ENCODE assay signal across 1 cellular context in genomic region chr20:43691928-43692524, GRCh38.
TF ChIP-seq lines count a peak whose summit lies in the region.

No MANE protein-coding gene starts in this region.

TF ChIP-seq in HepG2, 621 proteins besides CTCF, POLR2A, EP300 and RAD21 (continued from another document and continues in another):
- TF ChIP-seq, protein P1, sequence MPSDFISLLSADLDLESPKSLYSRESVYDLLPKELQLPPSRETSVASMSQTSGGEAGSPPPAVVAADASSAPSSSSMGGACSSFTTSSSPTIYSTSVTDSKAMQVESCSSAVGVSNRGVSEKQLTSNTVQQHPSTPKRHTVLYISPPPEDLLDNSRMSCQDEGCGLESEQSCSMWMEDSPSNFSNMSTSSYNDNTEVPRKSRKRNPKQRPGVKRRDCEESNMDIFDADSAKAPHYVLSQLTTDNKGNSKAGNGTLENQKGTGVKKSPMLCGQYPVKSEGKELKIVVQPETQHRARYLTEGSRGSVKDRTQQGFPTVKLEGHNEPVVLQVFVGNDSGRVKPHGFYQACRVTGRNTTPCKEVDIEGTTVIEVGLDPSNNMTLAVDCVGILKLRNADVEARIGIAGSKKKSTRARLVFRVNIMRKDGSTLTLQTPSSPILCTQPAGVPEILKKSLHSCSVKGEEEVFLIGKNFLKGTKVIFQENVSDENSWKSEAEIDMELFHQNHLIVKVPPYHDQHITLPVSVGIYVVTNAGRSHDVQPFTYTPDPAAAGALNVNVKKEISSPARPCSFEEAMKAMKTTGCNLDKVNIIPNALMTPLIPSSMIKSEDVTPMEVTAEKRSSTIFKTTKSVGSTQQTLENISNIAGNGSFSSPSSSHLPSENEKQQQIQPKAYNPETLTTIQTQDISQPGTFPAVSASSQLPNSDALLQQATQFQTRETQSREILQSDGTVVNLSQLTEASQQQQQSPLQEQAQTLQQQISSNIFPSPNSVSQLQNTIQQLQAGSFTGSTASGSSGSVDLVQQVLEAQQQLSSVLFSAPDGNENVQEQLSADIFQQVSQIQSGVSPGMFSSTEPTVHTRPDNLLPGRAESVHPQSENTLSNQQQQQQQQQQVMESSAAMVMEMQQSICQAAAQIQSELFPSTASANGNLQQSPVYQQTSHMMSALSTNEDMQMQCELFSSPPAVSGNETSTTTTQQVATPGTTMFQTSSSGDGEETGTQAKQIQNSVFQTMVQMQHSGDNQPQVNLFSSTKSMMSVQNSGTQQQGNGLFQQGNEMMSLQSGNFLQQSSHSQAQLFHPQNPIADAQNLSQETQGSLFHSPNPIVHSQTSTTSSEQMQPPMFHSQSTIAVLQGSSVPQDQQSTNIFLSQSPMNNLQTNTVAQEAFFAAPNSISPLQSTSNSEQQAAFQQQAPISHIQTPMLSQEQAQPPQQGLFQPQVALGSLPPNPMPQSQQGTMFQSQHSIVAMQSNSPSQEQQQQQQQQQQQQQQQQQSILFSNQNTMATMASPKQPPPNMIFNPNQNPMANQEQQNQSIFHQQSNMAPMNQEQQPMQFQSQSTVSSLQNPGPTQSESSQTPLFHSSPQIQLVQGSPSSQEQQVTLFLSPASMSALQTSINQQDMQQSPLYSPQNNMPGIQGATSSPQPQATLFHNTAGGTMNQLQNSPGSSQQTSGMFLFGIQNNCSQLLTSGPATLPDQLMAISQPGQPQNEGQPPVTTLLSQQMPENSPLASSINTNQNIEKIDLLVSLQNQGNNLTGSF (CRISPR knock-in tag; IDR thresholded peaks at IDR 0.05), result no peak
- no peak for TF ChIP-seq ZNF256 (CRISPR knock-in tag; conservative IDR thresholded peaks at IDR 0.05)
- no peak for TF ChIP-seq ZNF773 (CRISPR knock-in tag; IDR thresholded peaks at IDR 0.05; ENCODE audit: borderline replicate concordance)
- no peak for TF ChIP-seq ZNF672 (CRISPR knock-in tag; IDR thresholded peaks at IDR 0.05)
- TF ChIP-seq ZNF713 (CRISPR knock-in tag; IDR thresholded peaks at IDR 0.05), result no peak
- no peak for TF ChIP-seq NFRKB (IDR thresholded peaks at IDR 0.05)
- TF ChIP-seq CEBPB (IDR thresholded peaks at IDR 0.05; ENCODE audit: borderline replicate concordance, low read depth, low read length), result no peak
- no peak for TF ChIP-seq SMAD1 (CRISPR knock-in tag; IDR thresholded peaks at IDR 0.05; ENCODE audit: borderline replicate concordance, low read depth)
- no peak for TF ChIP-seq ETV5 (CRISPR knock-in tag; IDR thresholded peaks at IDR 0.05; ENCODE audit: borderline replicate concordance)
- TF ChIP-seq, protein P2, sequence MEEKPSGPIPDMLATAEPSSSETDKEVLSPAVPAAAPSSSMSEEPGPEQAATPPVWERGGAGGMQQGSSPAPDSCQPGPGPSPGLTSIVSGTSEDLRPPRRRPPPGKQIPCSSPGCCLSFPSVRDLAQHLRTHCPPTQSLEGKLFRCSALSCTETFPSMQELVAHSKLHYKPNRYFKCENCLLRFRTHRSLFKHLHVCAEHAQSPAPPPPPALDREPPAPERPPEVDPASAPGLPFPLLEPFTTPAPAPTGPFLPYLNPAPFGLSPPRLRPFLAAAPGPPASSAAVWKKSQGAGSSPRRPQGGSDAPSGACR (CRISPR knock-in tag; IDR thresholded peaks at IDR 0.05), result no peak
- TF ChIP-seq KLF15 (CRISPR knock-in tag; IDR thresholded peaks at IDR 0.05; ENCODE audit: borderline replicate concordance), result no peak
- TF ChIP-seq ZFP36L1 (CRISPR knock-in tag; IDR thresholded peaks at IDR 0.05), result no peak
- no peak for TF ChIP-seq REXO4 (CRISPR knock-in tag; IDR thresholded peaks at IDR 0.05; ENCODE audit: borderline replicate concordance)
- TF ChIP-seq, protein P3, sequence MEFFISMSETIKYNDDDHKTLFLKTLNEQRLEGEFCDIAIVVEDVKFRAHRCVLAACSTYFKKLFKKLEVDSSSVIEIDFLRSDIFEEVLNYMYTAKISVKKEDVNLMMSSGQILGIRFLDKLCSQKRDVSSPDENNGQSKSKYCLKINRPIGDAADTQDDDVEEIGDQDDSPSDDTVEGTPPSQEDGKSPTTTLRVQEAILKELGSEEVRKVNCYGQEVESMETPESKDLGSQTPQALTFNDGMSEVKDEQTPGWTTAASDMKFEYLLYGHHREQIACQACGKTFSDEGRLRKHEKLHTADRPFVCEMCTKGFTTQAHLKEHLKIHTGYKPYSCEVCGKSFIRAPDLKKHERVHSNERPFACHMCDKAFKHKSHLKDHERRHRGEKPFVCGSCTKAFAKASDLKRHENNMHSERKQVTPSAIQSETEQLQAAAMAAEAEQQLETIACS (CRISPR knock-in tag; IDR thresholded peaks at IDR 0.05), result no peak
- no peak for TF ChIP-seq POLR2AphosphoS2 (IDR thresholded peaks at IDR 0.05; ENCODE audit: low read depth, low read length)
- TF ChIP-seq TERF1 (CRISPR knock-in tag; IDR thresholded peaks at IDR 0.05), result no peak
- no peak for TF ChIP-seq MNT (IDR thresholded peaks at IDR 0.05)
- TF ChIP-seq HES4 (CRISPR knock-in tag; IDR thresholded peaks at IDR 0.05; ENCODE audit: borderline replicate concordance), result no peak
- TF ChIP-seq BATF2 (CRISPR knock-in tag; IDR thresholded peaks at IDR 0.05), result no peak
- TF ChIP-seq ZFP82 (CRISPR knock-in tag; IDR thresholded peaks at IDR 0.05; ENCODE audit: borderline replicate concordance), result no peak
- TF ChIP-seq, protein P4, sequence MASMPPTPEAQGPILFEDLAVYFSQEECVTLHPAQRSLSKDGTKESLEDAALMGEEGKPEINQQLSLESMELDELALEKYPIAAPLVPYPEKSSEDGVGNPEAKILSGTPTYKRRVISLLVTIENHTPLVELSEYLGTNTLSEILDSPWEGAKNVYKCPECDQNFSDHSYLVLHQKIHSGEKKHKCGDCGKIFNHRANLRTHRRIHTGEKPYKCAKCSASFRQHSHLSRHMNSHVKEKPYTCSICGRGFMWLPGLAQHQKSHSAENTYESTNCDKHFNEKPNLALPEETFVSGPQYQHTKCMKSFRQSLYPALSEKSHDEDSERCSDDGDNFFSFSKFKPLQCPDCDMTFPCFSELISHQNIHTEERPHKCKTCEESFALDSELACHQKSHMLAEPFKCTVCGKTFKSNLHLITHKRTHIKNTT (CRISPR knock-in tag; IDR thresholded peaks at IDR 0.05), result no peak
- no peak for TF ChIP-seq CSRNP2 (CRISPR knock-in tag; conservative IDR thresholded peaks at IDR 0.05; ENCODE audit: low read depth)
- TF ChIP-seq, protein P5, sequence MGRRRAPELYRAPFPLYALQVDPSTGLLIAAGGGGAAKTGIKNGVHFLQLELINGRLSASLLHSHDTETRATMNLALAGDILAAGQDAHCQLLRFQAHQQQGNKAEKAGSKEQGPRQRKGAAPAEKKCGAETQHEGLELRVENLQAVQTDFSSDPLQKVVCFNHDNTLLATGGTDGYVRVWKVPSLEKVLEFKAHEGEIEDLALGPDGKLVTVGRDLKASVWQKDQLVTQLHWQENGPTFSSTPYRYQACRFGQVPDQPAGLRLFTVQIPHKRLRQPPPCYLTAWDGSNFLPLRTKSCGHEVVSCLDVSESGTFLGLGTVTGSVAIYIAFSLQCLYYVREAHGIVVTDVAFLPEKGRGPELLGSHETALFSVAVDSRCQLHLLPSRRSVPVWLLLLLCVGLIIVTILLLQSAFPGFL (CRISPR knock-in tag; IDR thresholded peaks at IDR 0.05), result no peak
- no peak for TF ChIP-seq CBX2 (IDR thresholded peaks at IDR 0.05; ENCODE audit: low read depth, low read length)
- no peak for TF ChIP-seq CBX2 (CRISPR knock-in tag; IDR thresholded peaks at IDR 0.05; ENCODE audit: low read depth)
- no peak for TF ChIP-seq NONO (IDR thresholded peaks at IDR 0.05)
- TF ChIP-seq NONO (CRISPR knock-in tag; conservative IDR thresholded peaks at IDR 0.05), result no peak
- TF ChIP-seq TEAD2 (CRISPR knock-in tag; IDR thresholded peaks at IDR 0.05), result no peak
- TF ChIP-seq ZNF724P (CRISPR knock-in tag; IDR thresholded peaks at IDR 0.05; ENCODE audit: borderline replicate concordance), result no peak
- TF ChIP-seq NCOA2 (CRISPR knock-in tag; IDR thresholded peaks at IDR 0.05), result no peak
- TF ChIP-seq KDM6A (CRISPR knock-in tag; IDR thresholded peaks at IDR 0.05; ENCODE audit: low read depth), result no peak
- TF ChIP-seq DR1 (CRISPR knock-in tag; IDR thresholded peaks at IDR 0.05), result no peak
- no peak for TF ChIP-seq ZNF550 (CRISPR knock-in tag; IDR thresholded peaks at IDR 0.05; ENCODE audit: borderline replicate concordance)
- TF ChIP-seq ZNF766 (CRISPR knock-in tag; IDR thresholded peaks at IDR 0.05; ENCODE audit: borderline replicate concordance), result no peak
- TF ChIP-seq SNAI1 (CRISPR knock-in tag; IDR thresholded peaks at IDR 0.05; ENCODE audit: borderline replicate concordance), result no peak
- no peak for TF ChIP-seq ZNF740 (CRISPR knock-in tag; IDR thresholded peaks at IDR 0.05)
- TF ChIP-seq SATB2 (CRISPR knock-in tag; IDR thresholded peaks at IDR 0.05), result no peak
- no peak for TF ChIP-seq CCDC6 (CRISPR knock-in tag; IDR thresholded peaks at IDR 0.05)
- peak; percentile 98 for TF ChIP-seq SMC3 (IDR thresholded peaks at IDR 0.05; ENCODE audit: low read length)
- TF ChIP-seq ZNF513 (CRISPR knock-in tag; conservative IDR thresholded peaks at IDR 0.05), result no peak
- TF ChIP-seq AGO1 (IDR thresholded peaks at IDR 0.05; ENCODE audit: low read depth, low read length, poor library complexity, severe bottlenecking), result no peak
- TF ChIP-seq ZFYVE20 (CRISPR knock-in tag; IDR thresholded peaks at IDR 0.05; ENCODE audit: borderline replicate concordance, low read depth), result no peak
- peak; percentile 42; the same call in 1 of the 2 replicates for TF ChIP-seq REPIN1 (CRISPR knock-in tag; IDR thresholded peaks at IDR 0.05; ENCODE audit: borderline replicate concordance, low read depth)
- no peak for TF ChIP-seq RORA (CRISPR knock-in tag; IDR thresholded peaks at IDR 0.05)
- TF ChIP-seq POLR2G (IDR thresholded peaks at IDR 0.05; ENCODE audit: low read depth, low read length), result no peak
- no peak for TF ChIP-seq TRIM24 (CRISPR knock-in tag; IDR thresholded peaks at IDR 0.05)
- TF ChIP-seq PBX2 (CRISPR knock-in tag; IDR thresholded peaks at IDR 0.05), result no peak
- TF ChIP-seq SAFB2 (CRISPR knock-in tag; IDR thresholded peaks at IDR 0.05; ENCODE audit: borderline replicate concordance, low read depth), result no peak
- TF ChIP-seq NRL (CRISPR knock-in tag; IDR thresholded peaks at IDR 0.05; ENCODE audit: borderline replicate concordance), result no peak
